ENCODE assay signal across 8 cellular contexts in genomic region chr2:101002562-101003277, GRCh38. TPM values are rescaled to one million over a fixed set of nuclear protein-coding genes. Genes with fewer than 3 reads are reported as not detected.
DNase-seq lines count a peak whose midpoint lies in the region; ATAC-seq and TF ChIP-seq lines count a peak whose summit lies in the region.

No MANE protein-coding gene starts in this region.

- TF ChIP-seq POLR2A in NB4 (IDR thresholded peaks at IDR 0.05; ENCODE audit: extremely low read depth, insufficient read length) (no peak), vagina (IDR thresholded peaks at IDR 0.05) (no peak)

- H3K4me1 ChIP-seq in vagina: peaks cover 42% of the 10 kb centered on the region

- TF ChIP-seq CTCF in GM12864 (IDR thresholded peaks at IDR 0.05; ENCODE audit: low read depth, low read length, missing control alignments): no peak
- no peak for TF ChIP-seq CTCF in NB4 (IDR thresholded peaks at IDR 0.05; ENCODE audit: low read depth, low read length)
- TF ChIP-seq CTCF in chondrocyte (IDR thresholded peaks at IDR 0.05): no peak
- no peak for TF ChIP-seq CTCF in vagina (IDR thresholded peaks at IDR 0.05)

- peaks cover 28% of the 10 kb centered on the region for H3K36me3 Mint-ChIP-seq in chondrocyte (ENCODE audit: low read depth)

- DNase-seq in GM12864 (ENCODE audit: low read depth) (no peak), NB4 (ENCODE audit: low read depth) (peak; percentile 43), chondrocyte (ENCODE audit: low spot score) (no peak), midbrain (lab: John Stamatoyannopoulos, UW) (peak; percentile 46), vagina (ENCODE audit: extremely low spot score in 2 of 2) (peak in 1 of 2 donors; percentile 85), AG08396 (ENCODE audit: low spot score) (no peak)

- peak overlapping the region; percentile 90 for H3K4me3 Mint-ChIP-seq in chondrocyte (ENCODE audit: unreplicated experiment)

- H3K4me1 Mint-ChIP-seq in chondrocyte (ENCODE audit: low read depth): peaks cover 48% of the 10 kb centered on the region

- H3K27ac ChIP-seq in vagina: peak overlapping the region; percentile 83

- no peaks in the 10 kb centered on the region for H3K9me3 Mint-ChIP-seq in chondrocyte (ENCODE audit: low read depth)

- intact Hi-C loops in vagina (cut with DNase I): no loop called here

- H3K27ac Mint-ChIP-seq in chondrocyte (ENCODE audit: unreplicated experiment): peak overlapping the region; percentile 96

- H3K9me3 ChIP-seq in vagina: no peaks in the 10 kb centered on the region

- peaks cover 0 to 39% of the 10 kb centered on the region in 2 donors for H3K36me3 ChIP-seq in vagina

- no peaks in the 10 kb centered on the region for H3K27me3 Mint-ChIP-seq in chondrocyte (ENCODE audit: low read depth)

- H3K4me3 ChIP-seq in GM12864 (ENCODE audit: low read depth, low read length): peak overlapping the region; percentile 79
- H3K4me3 ChIP-seq in NB4 (ENCODE audit: low read depth, low read length): peak overlapping the region; percentile 98
- peak overlapping the region; percentile 70 to 71 for H3K4me3 ChIP-seq in vagina

- H3K27me3 ChIP-seq in vagina: no peaks in the 10 kb centered on the region

- ATAC-seq in GM19328 (IDR thresholded peaks at IDR 0.05; ENCODE audit: unreplicated experiment) (no peak), HG03342 (IDR thresholded peaks at IDR 0.05; ENCODE audit: unreplicated experiment) (no peak)

RNA-seq across cellular contexts. Expression of gene RPL31, which starts 0.6 kb away (rescaled TPM):
- 951 to 1,014 TPM (median 979 TPM) in 3 replicates for total RNA-seq in chondrocyte
- total RNA-seq in vagina: 1,122 TPM

Comparison
In these comparisons a context has a peak if more than half of its experiments do, and no peak if none do; other contexts are left out.
1. DNase-seq: peak in NB4 (single experiment) and midbrain (single experiment); none in GM12864 (single experiment), chondrocyte (single experiment) and AG08396 (single experiment).
2. Peak in every context shown above with its lines, with median percentiles within 50 percentile points of each other: H3K4me3 ChIP-seq.